8 cellular contexts compared by ENCODE assay signal in genomic region chr1:37807555-37808368, GRCh38. TPM values are rescaled to one million over a fixed set of nuclear protein-coding genes. Genes with fewer than 3 reads are reported as not detected.
DNase-seq lines count a peak whose midpoint lies in the region; ATAC-seq, FAIRE-seq and TF ChIP-seq lines count a peak whose summit lies in the region.

C1orf122 (plus strand) TSS chr1:37807790; CDS start chr1:37808405, 615 bp downstream.
YRDC (minus strand) TSS chr1:37808208; CDS start chr1:37808180, 28 bp downstream.

- POLR2A ChIA-PET in A673 (lab: Charles Lee; ENCODE audit: low non-redundant PET) = interaction anchor here (0.5 to 0.7 kb wide), 5 partner anchors 48 to 1591 kb away, joined by 4 to 11 read pairs (median 8); no protein-coding TSS in a partner anchor
- POLR2A ChIA-PET in WTC11 (lab: Charles Lee) = interaction anchor here (0.5 to 2.4 kb wide), 9 partner anchors 13 to 1607 kb away, joined by 3 to 16 read pairs (median 4); partner anchors contain the start of genes CDCA8, MANEAL and MTF1

- H3K4me3 Mint-ChIP-seq in WTC11 = peak within 1 kb of the TSS; percentile 88

- peak within 1 kb of the TSS; percentile 78 for H3K27ac Mint-ChIP-seq in WTC11

- WGBS in small intestine, 3 donors = 0% methylated on average over 62 to 95 of the region's 95 CpGs

- no peaks in the 10 kb centered on the region for H3K27me3 ChIP-seq in A673 (replicated peaks; ENCODE audit: insufficient read depth, low read depth, low read length, poor library complexity)
- H3K27me3 ChIP-seq in bronchial epithelial cell (ENCODE audit: control insufficient read depth, insufficient read depth, low read length) = no peaks in the 10 kb centered on the region
- H3K27me3 ChIP-seq in small intestine (ENCODE audit: control insufficient read depth in 2 of 2, insufficient read depth in 2 of 2, low read length in 2 of 2) = no peaks in the 10 kb centered on the region

- no peaks in the 10 kb centered on the region for H3K9me3 ChIP-seq in A673 (ENCODE audit: low read depth, low read length, poor library complexity, severe bottlenecking)
- H3K9me3 ChIP-seq in small intestine (ENCODE audit: control insufficient read depth, low read depth) = no peaks in the 10 kb centered on the region

- H3K27me3 Mint-ChIP-seq in WTC11 (ENCODE audit: low read depth) = no peaks in the 10 kb centered on the region

- DNase-seq in A673 (ENCODE audit: low spot score) (peak; percentile 98), NCI-H2227 (lab: John Stamatoyannopoulos, UW; ENCODE audit: unreplicated experiment) (peak; percentile 97), WTC11 (ENCODE audit: low spot score) (peak; percentile 95), bronchial epithelial cell (ENCODE audit: low read depth) (peak; percentile 84), iPS-NIHi11 (ENCODE audit: low spot score) (peak; percentile 98), small intestine (peak; percentile 94)

- TSS peak; percentile 30 for BruUV-seq in A673 (replicated peaks; lab: Mats Ljungman, UMichigan)

- H3K27ac ChIP-seq in A673 (ENCODE audit: low read depth, low read length, poor library complexity, severe bottlenecking) = peak within 1 kb of the TSS; percentile 86
- peak within 1 kb of the TSS; percentile 71 to 98 for H3K27ac ChIP-seq in small intestine (ENCODE audit: low read depth in 1 of 2, low read length in 1 of 2)

- ATAC-seq in GM18870 (IDR thresholded peaks at IDR 0.05; ENCODE audit: unreplicated experiment) (peak; percentile 51), HG03108 (IDR thresholded peaks at IDR 0.05; ENCODE audit: unreplicated experiment) (peak; percentile 79), WTC11 (peak; percentile 82)

- H3K9me3 Mint-ChIP-seq in WTC11 = no peaks in the 10 kb centered on the region

- H3K36me3 ChIP-seq in A673 (ENCODE audit: insufficient read depth, low read length, poor library complexity, severe bottlenecking) = peaks cover 39% of the 10 kb centered on the region
- H3K36me3 ChIP-seq in bronchial epithelial cell (ENCODE audit: control insufficient read depth, insufficient read depth, low read length) = peaks cover 22% of the 10 kb centered on the region
- peaks cover 15 to 17% of the 10 kb centered on the region in 2 donors for H3K36me3 ChIP-seq in small intestine (ENCODE audit: control insufficient read depth in 2 of 2, insufficient read depth in 2 of 2, low read length in 2 of 2)

- peaks cover 34% of the 10 kb centered on the region for H3K36me3 Mint-ChIP-seq in WTC11

- FAIRE-seq in bronchial epithelial cell (lab: Jason Lieb, UNC) (no peak), small intestine (lab: Jason Lieb, UNC) (no peak)

- no peak for TF ChIP-seq CTCF in A673 (conservative IDR thresholded peaks at IDR 0.05; ENCODE audit: low read depth, low read length)
- no peak for TF ChIP-seq CTCF in WTC11 (IDR thresholded peaks at IDR 0.05)
- peak; percentile 8 for TF ChIP-seq CTCF in bronchial epithelial cell (IDR thresholded peaks at IDR 0.05; ENCODE audit: insufficient read depth, low read length, severe bottlenecking)

- peaks cover 15% of the 10 kb centered on the region for H3K4me1 ChIP-seq in A673 (ENCODE audit: insufficient read depth, low read length, poor library complexity, severe bottlenecking)
- H3K4me1 ChIP-seq in small intestine (ENCODE audit: control insufficient read depth in 2 of 2, insufficient read depth in 1 of 2, low read depth in 1 of 2, low read length in 1 of 2) = peaks cover 2 to 5% of the 10 kb centered on the region in 2 donors

- H3K4me1 Mint-ChIP-seq in WTC11 = peaks cover 11% of the 10 kb centered on the region; the same call in 1 of the 2 replicates

- CTCF ChIA-PET in A673 (lab: Charles Lee) (interaction anchor here (0.6 to 1.2 kb wide), 3 partner anchors 21 to 1357 kb away, joined by 4 to 10 read pairs (median 5); partner anchors contain the start of gene MTF1), WTC11 (lab: Charles Lee) (interaction anchor here (0.6 to 2.9 kb wide), 11 partner anchors 13 to 222 kb away, joined by 3 to 34 read pairs (median 4); partner anchors contain the start of genes EPHA10 and MTF1)

- H3K4me3 ChIP-seq in A673 (ENCODE audit: low read depth, low read length, poor library complexity, severe bottlenecking) = peak within 1 kb of the TSS; percentile 80
- peak within 1 kb of the TSS; percentile 73 for H3K4me3 ChIP-seq in bronchial epithelial cell (ENCODE audit: low read depth, low read length)
- peak within 1 kb of the TSS; percentile 76 to 86 for H3K4me3 ChIP-seq in small intestine (ENCODE audit: low read depth in 1 of 2, low read length in 2 of 2)

- intact Hi-C loops in A673 (cut with micrococcal nuclease; ENCODE audit: unreplicated experiment) = loop anchor here (5.0 to 10.0 kb wide), 2 partner anchors 50 to 113 kb away; partner anchors contain the start of genes CDCA8 and MTF1

TF ChIP-seq in WTC11, 78 proteins besides CTCF, POLR2A, EP300 and RAD21 (continues in another document):
- TF ChIP-seq ZNF281 (CRISPR knock-in tag; IDR thresholded peaks at IDR 0.05) (no peak), NFE2L1 (CRISPR knock-in tag; IDR thresholded peaks at IDR 0.05) (no peak), MAX (CRISPR knock-in tag; IDR thresholded peaks at IDR 0.05) (peak; percentile 74; the same call in 1 of the 2 replicates), NR2C2 (CRISPR knock-in tag; IDR thresholded peaks at IDR 0.05) (no peak), USF2 (CRISPR knock-in tag; IDR thresholded peaks at IDR 0.05) (no peak), FOXJ3 (CRISPR knock-in tag; IDR thresholded peaks at IDR 0.05; ENCODE audit: borderline replicate concordance) (no peak), JUN (CRISPR knock-in tag; IDR thresholded peaks at IDR 0.05) (peak; percentile 87), CREM (CRISPR knock-in tag; IDR thresholded peaks at IDR 0.05) (peak; percentile 90), ATF2 (CRISPR knock-in tag; IDR thresholded peaks at IDR 0.05; ENCODE audit: borderline replicate concordance, low read depth) (no peak), JAZF1 (CRISPR knock-in tag; IDR thresholded peaks at IDR 0.05) (no peak), TEAD4 (CRISPR knock-in tag; IDR thresholded peaks at IDR 0.05) (no peak), KAT7 (CRISPR knock-in tag; IDR thresholded peaks at IDR 0.05; ENCODE audit: borderline replicate concordance) (0 out of 2 replicates have a peak, but pooled peaks have one; percentile 60), NFYB (CRISPR knock-in tag; conservative IDR thresholded peaks at IDR 0.05; ENCODE audit: low read depth) (no peak), SP1 (CRISPR knock-in tag; conservative IDR thresholded peaks at IDR 0.05) (peak; percentile 77), ETV6 (CRISPR knock-in tag; IDR thresholded peaks at IDR 0.05) (peak; percentile 36), TCF7 (CRISPR knock-in tag; IDR thresholded peaks at IDR 0.05; ENCODE audit: low read depth) (no peak), SMAD3 (CRISPR knock-in tag; IDR thresholded peaks at IDR 0.05; ENCODE audit: borderline replicate concordance) (peak; percentile 26; the same call in 1 of the 2 replicates), ZNF232 (CRISPR knock-in tag; IDR thresholded peaks at IDR 0.05) (0 out of 2 replicates have a peak, but pooled peaks have one; percentile 44)

RNA-seq across cellular contexts. Expression of gene C1orf122, which starts in this region (rescaled TPM):
- total RNA-seq in A673 (2021) (31.0 and 33.5 TPM in 2 replicates), WTC11 (2021) (42.5 to 50.7 TPM (median 45.9 TPM) in 3 replicates), bronchial epithelial cell (18.8 and 26.1 TPM in 2 replicates)
- 10 to 100 TPM; 38.4 to 44.0 (median 38.9) TPM for polyA plus RNA-seq in small intestine

RNA-seq across cellular contexts. Expression of gene YRDC, which starts in this region (rescaled TPM):
- total RNA-seq in A673 (2021) = 30.4 and 38.5 TPM in 2 replicates
- 20.1 to 24.6 TPM (median 22.7 TPM) in 3 replicates for total RNA-seq in WTC11 (2021)
- total RNA-seq in bronchial epithelial cell = 25.6 and 47.9 TPM in 2 replicates
- polyA plus RNA-seq in small intestine = 10 to 100 TPM; 14.3 to 15.7 (median 14.5) TPM

Comparison
In these comparisons a context has a peak if more than half of its experiments do, and no peak if none do; other contexts are left out.
1. Peak in every context shown above with its lines: DNase-seq, ATAC-seq, H3K4me3 ChIP-seq and H3K27ac ChIP-seq.